9 cellular contexts compared by ENCODE assay signal in the genomic region with DNA sequence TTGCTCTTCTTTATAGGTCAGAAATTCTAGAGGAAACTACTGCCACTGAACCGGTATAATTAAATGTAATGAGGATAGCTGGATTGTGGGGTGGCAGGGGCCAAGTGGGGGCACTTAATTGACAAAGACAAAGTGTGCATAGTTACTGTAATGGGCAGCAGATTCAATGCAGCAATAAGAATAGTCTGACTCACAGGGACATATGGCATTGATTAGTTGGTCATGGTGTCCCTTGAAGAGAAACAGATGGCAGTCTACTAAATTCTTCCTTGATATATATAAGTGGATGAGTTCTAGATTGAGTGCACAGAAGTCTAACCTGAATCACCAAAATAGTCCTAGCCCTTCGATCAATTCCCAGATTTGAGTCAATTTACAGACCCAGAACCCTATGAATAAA. TPM values are rescaled to one million over a fixed set of nuclear protein-coding genes. Genes with fewer than 3 reads are reported as not detected.
DNase-seq lines count a peak whose midpoint lies in the region; ATAC-seq and TF ChIP-seq lines count a peak whose summit lies in the region.
"Had no signal": no experiment of that assay in that cellular context is flagged by ENCODE, and none has a peak within 500 bp of the region (broad histone marks: within the 10 kb centered on the region; RNA-seq: fewer than 3 reads in every experiment).

No MANE protein-coding gene starts in this region.

- H3K79me2 ChIP-seq in DND-41 (ENCODE audit: insufficient read depth, low read length) (peaks cover 54% of the 10 kb centered on the region), osteoblast (ENCODE audit: insufficient read depth, low read length) (peaks cover 44% of the 10 kb centered on the region)

- no peak for TF ChIP-seq CTCF in DND-41 (IDR thresholded peaks at IDR 0.05; ENCODE audit: borderline replicate concordance, extremely low read depth, low read length, poor library complexity, severe bottlenecking)
- TF ChIP-seq CTCF in osteoblast (IDR thresholded peaks at IDR 0.05; ENCODE audit: extremely low read depth, low read depth, low read length): no peak

- H3K4me2 ChIP-seq in DND-41 (ENCODE audit: insufficient read depth, low read length): peak overlapping the region; percentile 93
- peak overlapping the region; percentile 90 for H3K4me2 ChIP-seq in osteoblast (ENCODE audit: insufficient read depth, low read length)

- H3K9ac ChIP-seq in DND-41 (ENCODE audit: low read depth, low read length): peak overlapping the region; percentile 7; the same call in 1 of the 2 replicates

- H2AFZ ChIP-seq in DND-41 (ENCODE audit: low read depth, low read length) (no peak overlapping the region), osteoblast (ENCODE audit: low read length) (no peak overlapping the region)

- H4K20me1 ChIP-seq in DND-41 (ENCODE audit: insufficient read depth, low read length) (peaks cover 18% of the 10 kb centered on the region), osteoblast (ENCODE audit: insufficient read depth, low read length) (peaks cover 22% of the 10 kb centered on the region)

- no peak overlapping the region for H3K27ac ChIP-seq in DND-41 (ENCODE audit: low read length)
- no peak overlapping the region for H3K27ac ChIP-seq in osteoblast (ENCODE audit: low read depth, low read length)

- H3K4me3 ChIP-seq in DND-41 (ENCODE audit: low read depth in 1 of 2, low read length in 2 of 2) (peak overlapping the region in 1 of 2 experiments; percentile 94; a peak in 1 of 4 replicates), osteoblast (ENCODE audit: insufficient read depth, low read length) (peak overlapping the region; percentile 27)

- H3K27me3 ChIP-seq in DND-41 (ENCODE audit: insufficient read depth, low read length, poor library complexity) (no peaks in the 10 kb centered on the region), osteoblast (ENCODE audit: insufficient read depth, low read length) (no peaks in the 10 kb centered on the region)

- no peak for TF ChIP-seq POLR2A in erythroblast (IDR thresholded peaks at IDR 0.05; ENCODE audit: low read length)

- no peak for ATAC-seq in DND-41 (ENCODE audit: insufficient read depth, low read depth)

- H3K9me3 ChIP-seq in DND-41 (ENCODE audit: insufficient read depth, low read length, severe bottlenecking) (no peaks in the 10 kb centered on the region), osteoblast (ENCODE audit: low read depth, low read length) (no peaks in the 10 kb centered on the region)

- no peaks in the 10 kb centered on the region; the same call in 1 of the 2 replicates for H3K36me3 ChIP-seq in DND-41 (ENCODE audit: insufficient read depth, low read length)
- H3K36me3 ChIP-seq in osteoblast (ENCODE audit: insufficient read depth, low read length): no peaks in the 10 kb centered on the region

- DNase-seq in DND-41 (no peak), NCI-H524 treated with DMSO at 0.1 percent for 48 hours (lab: John Stamatoyannopoulos, UW) (peak; percentile 77), dedifferentiated amniotic fluid mesenchymal stem cell (ENCODE audit: extremely low spot score) (peak; percentile 66), osteoblast (ENCODE audit: insufficient read length, low spot score, missing footprints) (no peak), pons (ENCODE audit: low spot score) (no peak), erythroblast (lab: John Stamatoyannopoulos, UW) (no peak), NK-92 (lab: John Stamatoyannopoulos, UW; ENCODE audit: unreplicated experiment) (no peak)
- no peak for DNase-seq in stimulated activated naive CD4-positive, alpha-beta T cell (lab: John Stamatoyannopoulos, UW)
- DNase-seq: NCI-H187 had no signal

- H3K4me1 ChIP-seq in DND-41 (ENCODE audit: insufficient read depth, low read length) (peaks cover 56% of the 10 kb centered on the region), osteoblast (ENCODE audit: insufficient read depth, low read length) (peaks cover 16% of the 10 kb centered on the region)

RNA-seq across cellular contexts. Expression of a gene that starts 3.1 kb away (rescaled TPM):
- total RNA-seq in osteoblast: 7.7 and 8.3 TPM in 2 replicates

RNA-seq across cellular contexts. Expression of a gene that starts 3.8 kb away (rescaled TPM):
- total RNA-seq in osteoblast: 11.6 and 14.7 TPM in 2 replicates

RNA-seq across cellular contexts. Expression of a gene that starts 31.5 kb away (rescaled TPM):
- not detected in 2 replicates for total RNA-seq in osteoblast

Comparison
In these comparisons a context has a peak if more than half of its experiments do, and no peak if none do; other contexts are left out.
1. DNase-seq: peak in NCI-H524 treated with DMSO at 0.1 percent for 48 hours (single experiment) and dedifferentiated amniotic fluid mesenchymal stem cell (single experiment); none in DND-41 (single experiment), osteoblast (single experiment), pons (single experiment), erythroblast (0 of 2), NK-92 (single experiment) and stimulated activated naive CD4-positive, alpha-beta T cell (0 of 6).